In the genomic region with DNA sequence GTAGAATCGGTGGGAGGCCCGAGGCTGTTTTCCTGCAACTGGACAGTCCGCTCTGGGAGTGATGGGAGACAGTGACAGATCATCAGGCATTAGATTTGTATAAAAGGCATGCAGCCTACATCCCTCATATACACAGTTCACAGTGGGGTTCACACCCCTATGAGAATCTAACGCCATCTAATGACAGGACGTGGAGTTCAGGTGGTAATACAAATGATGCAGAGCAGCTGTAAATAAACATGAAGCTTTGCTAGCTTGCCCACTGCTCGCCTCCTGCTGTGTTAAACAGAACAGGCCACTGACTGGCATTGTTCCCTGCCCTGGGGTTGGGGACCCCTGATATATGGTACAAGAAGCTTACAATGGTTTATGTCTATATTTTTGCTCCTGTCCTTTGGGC, we compare ENCODE assay signal across 1 cellular context.
TF ChIP-seq lines count a peak whose summit lies in the region.

No MANE protein-coding gene starts in this region.

TF ChIP-seq in SK-N-SH, 30 proteins besides CTCF, POLR2A, EP300 and RAD21 (continued from another document):
- TF ChIP-seq, protein P1, sequence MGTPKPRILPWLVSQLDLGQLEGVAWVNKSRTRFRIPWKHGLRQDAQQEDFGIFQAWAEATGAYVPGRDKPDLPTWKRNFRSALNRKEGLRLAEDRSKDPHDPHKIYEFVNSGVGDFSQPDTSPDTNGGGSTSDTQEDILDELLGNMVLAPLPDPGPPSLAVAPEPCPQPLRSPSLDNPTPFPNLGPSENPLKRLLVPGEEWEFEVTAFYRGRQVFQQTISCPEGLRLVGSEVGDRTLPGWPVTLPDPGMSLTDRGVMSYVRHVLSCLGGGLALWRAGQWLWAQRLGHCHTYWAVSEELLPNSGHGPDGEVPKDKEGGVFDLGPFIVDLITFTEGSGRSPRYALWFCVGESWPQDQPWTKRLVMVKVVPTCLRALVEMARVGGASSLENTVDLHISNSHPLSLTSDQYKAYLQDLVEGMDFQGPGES (IDR thresholded peaks at IDR 0.05; ENCODE audit: low read depth, low read length) = no peak
- no peak for TF ChIP-seq GATA2 (CRISPR knock-in tag; IDR thresholded peaks at IDR 0.05)
- TF ChIP-seq SIN3A (IDR thresholded peaks at IDR 0.05; ENCODE audit: borderline replicate concordance, low read depth, low read length) = no peak
- TF ChIP-seq POLR2AphosphoS5 (IDR thresholded peaks at IDR 0.05; ENCODE audit: low read depth, low read length) = no peak
- TF ChIP-seq NFIC (IDR thresholded peaks at IDR 0.05; ENCODE audit: borderline replicate concordance) = no peak
- TF ChIP-seq YY1 (IDR thresholded peaks at IDR 0.05; ENCODE audit: low read depth) = no peak
- TF ChIP-seq TEAD4 (IDR thresholded peaks at IDR 0.05; ENCODE audit: borderline replicate concordance, insufficient read depth) = no peak
- no peak for TF ChIP-seq CHD2 (IDR thresholded peaks at IDR 0.05; ENCODE audit: low read length, partially characterized antibody)
